8 cellular contexts compared by ENCODE assay signal in genomic region chr2:178448968-178449661, GRCh38. TPM values are rescaled to one million over a fixed set of nuclear protein-coding genes. Genes with fewer than 3 reads are reported as not detected.
DNase-seq lines count a peak whose midpoint lies in the region; TF ChIP-seq lines count a peak whose summit lies in the region.
"Had no signal": no experiment of that assay in that cellular context is flagged by ENCODE, and none has a peak within 500 bp of the region (broad histone marks: within the 10 kb centered on the region; RNA-seq: fewer than 3 reads in every experiment).

No MANE protein-coding gene starts in this region.

- peak overlapping the region; percentile 8 for H3K4me3 Mint-ChIP-seq in endothelial cell (ENCODE audit: unreplicated experiment)

- H4K20me1 ChIP-seq in OCI-LY1 (ENCODE audit: insufficient read depth, low read length) = no peaks in the 10 kb centered on the region

- peak overlapping the region; percentile 81 for H3K27ac ChIP-seq in OCI-LY1 (ENCODE audit: low read depth, low read length, poor library complexity, severe bottlenecking)

- DNase-seq in GM13977 (ENCODE audit: low spot score) = peak; percentile 64
- DNase-seq in endothelial cell (ENCODE audit: low spot score) = no peak
- no peak for DNase-seq in retinal pigment epithelial cell (ENCODE audit: low read depth)
- DNase-seq in AML-193 (lab: John Stamatoyannopoulos, UW) = no peak
- no peak for DNase-seq in HT-29 (ENCODE audit: low spot score)
- DNase-seq in NCI-H146 treated with DMSO at 0.1 percent for 48 hours (lab: John Stamatoyannopoulos, UW; ENCODE audit: unreplicated experiment) = no peak
- DNase-seq: activated gamma-delta T cell had no signal

- no peak overlapping the region for H2AFZ ChIP-seq in OCI-LY1 (ENCODE audit: low read length)

- H3K79me2 ChIP-seq in OCI-LY1 (ENCODE audit: insufficient read depth, low read length) = peaks cover 11% of the 10 kb centered on the region

- H3K9me2 ChIP-seq in OCI-LY1 (ENCODE audit: low read depth, low read length) = no peaks in the 10 kb centered on the region

- H3K4me3 ChIP-seq in OCI-LY1 (ENCODE audit: low read depth, low read length, poor library complexity, severe bottlenecking) = peak overlapping the region; percentile 63
- H3K4me3 ChIP-seq in retinal pigment epithelial cell (ENCODE audit: low read length) = peak overlapping the region; percentile 84

- peaks cover 42% of the 10 kb centered on the region for H3K36me3 ChIP-seq in OCI-LY1 (ENCODE audit: insufficient read depth, low read length)

- no peaks in the 10 kb centered on the region for H3K27me3 ChIP-seq in OCI-LY1 (ENCODE audit: insufficient read depth, low read length)

- TF ChIP-seq CTCF in GM13977 (IDR thresholded peaks at IDR 0.05; ENCODE audit: extremely low read depth, insufficient read depth, missing control alignments) (no peak), OCI-LY1 (IDR thresholded peaks at IDR 0.05; ENCODE audit: low read length) (no peak), endothelial cell (IDR thresholded peaks at IDR 0.05; ENCODE audit: unreplicated experiment) (no peak), retinal pigment epithelial cell (conservative IDR thresholded peaks at IDR 0.05; ENCODE audit: low read depth, low read length) (no peak)

- peaks cover 4% of the 10 kb centered on the region for H3K27me3 Mint-ChIP-seq in endothelial cell (ENCODE audit: unreplicated experiment)

- peaks cover 13% of the 10 kb centered on the region for H3K4me1 Mint-ChIP-seq in endothelial cell (ENCODE audit: unreplicated experiment)

- no peaks in the 10 kb centered on the region for H3K9me3 Mint-ChIP-seq in endothelial cell (ENCODE audit: unreplicated experiment)

- H3K27ac Mint-ChIP-seq in endothelial cell (ENCODE audit: unreplicated experiment) = no peak overlapping the region

- in situ Hi-C loops in GM13977 (cut with MboI; ENCODE audit: low pct_unique_long_range_greater_than_20kb, low sequenced_read_pairs, unreplicated experiment) = loop anchor here (10.0 kb wide), 1 partner anchor 54 kb away; no protein-coding TSS in a partner anchor

- H3K4me2 ChIP-seq in OCI-LY1 (ENCODE audit: low read length) = peak overlapping the region; percentile 75

- no peaks in the 10 kb centered on the region for H3F3A ChIP-seq in OCI-LY1 (ENCODE audit: insufficient read depth, low read length)

- H3K9me3 ChIP-seq in OCI-LY1 (ENCODE audit: low read length) = no peaks in the 10 kb centered on the region

- H3K9ac ChIP-seq in OCI-LY1 (ENCODE audit: low read length) = peak overlapping the region; percentile 76

- peaks cover 4% of the 10 kb centered on the region for H3K36me3 Mint-ChIP-seq in endothelial cell (ENCODE audit: low read depth, unreplicated experiment)

- H3K4me1 ChIP-seq in OCI-LY1 (ENCODE audit: insufficient read depth, low read length, severe bottlenecking) = peaks cover 34% of the 10 kb centered on the region

RNA-seq across cellular contexts. Expression of gene PRKRA, which starts 1.9 kb away (rescaled TPM):
- 33.1 TPM for total RNA-seq in endothelial cell (ENCODE audit: unreplicated experiment)
- total RNA-seq in HT-29 (2014; rRNA removed; shearing (Covaris generic)) = 45.1 and 53.5 TPM in 2 replicates

RNA-seq across cellular contexts. Expression of gene PJVK, which starts 2.1 kb away (rescaled TPM):
- 3.7 TPM for total RNA-seq in endothelial cell (ENCODE audit: unreplicated experiment)
- 0.23 and 0.26 TPM in 2 replicates for total RNA-seq in HT-29 (2014; rRNA removed; shearing (Covaris generic))

RNA-seq across cellular contexts. Expression of gene FKBP7, which starts 29.3 kb away (rescaled TPM):
- total RNA-seq in endothelial cell (ENCODE audit: unreplicated experiment) = 15.5 TPM
- 0.03 and 0.55 TPM in 2 replicates for total RNA-seq in HT-29 (2014; rRNA removed; shearing (Covaris generic))

RNA-seq across cellular contexts. Expression of gene PLEKHA3, which starts 31.1 kb away (rescaled TPM):
- total RNA-seq in endothelial cell (ENCODE audit: unreplicated experiment) = 20.4 TPM
- 4.4 and 5.2 TPM in 2 replicates for total RNA-seq in HT-29 (2014; rRNA removed; shearing (Covaris generic))

Comparison
In these comparisons a context has a peak if more than half of its experiments do, and no peak if none do; other contexts are left out.
1. RNA of gene FKBP7, which starts 29.3 kb away (total RNA-seq): 15.5 TPM in endothelial cell (single experiment); 0.03 to 0.55 TPM in HT-29; every median in the first group is over 10 times any median in the second.